In the genomic region with DNA sequence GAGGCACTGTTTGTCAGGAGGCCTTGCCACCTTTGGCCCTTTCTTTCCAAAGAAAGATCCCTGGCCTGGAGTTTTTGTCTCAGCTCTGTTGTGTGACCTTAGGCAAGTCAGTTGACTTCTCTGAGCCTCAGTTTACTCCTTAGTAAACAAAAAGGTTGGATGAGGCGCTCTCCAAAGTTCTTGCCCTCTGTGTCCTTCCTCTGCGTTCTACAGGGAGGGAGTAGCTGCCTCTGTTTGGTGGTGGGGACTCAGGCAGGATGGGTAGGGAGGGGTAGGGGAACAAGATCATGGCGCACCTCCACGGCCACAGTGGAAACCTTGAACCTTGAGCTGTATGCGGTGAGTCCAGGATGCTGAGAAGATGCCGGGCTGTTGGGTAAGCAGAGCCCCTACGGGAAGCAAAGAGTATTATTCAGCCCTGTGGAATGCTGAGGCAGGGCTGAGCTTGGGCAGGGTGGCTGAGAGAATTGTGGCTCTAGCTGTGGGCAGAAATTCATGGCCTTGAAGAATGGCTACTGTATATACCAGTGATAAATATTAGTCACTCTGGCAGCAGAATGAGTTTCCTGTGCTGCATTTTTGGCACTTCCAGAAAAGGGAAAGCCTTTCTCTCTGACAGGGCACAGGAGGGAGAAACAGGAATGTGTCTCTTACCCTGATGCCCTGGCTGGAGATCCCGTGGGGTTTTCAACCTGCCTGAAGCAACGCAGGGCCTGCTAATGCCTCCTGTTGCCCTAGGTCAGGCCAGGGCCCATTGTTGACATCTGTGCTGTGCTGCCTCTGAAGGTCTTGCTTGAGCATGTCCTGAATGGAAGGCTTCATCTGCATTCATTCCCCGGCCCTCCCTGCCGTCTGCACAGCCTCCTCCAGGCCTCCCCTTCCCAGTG, we compare ENCODE assay signal across 1 cellular context.
TF ChIP-seq lines count a peak whose summit lies in the region.

No MANE protein-coding gene starts in this region.

TF ChIP-seq in HepG2, 621 proteins besides CTCF, POLR2A, EP300 and RAD21 (continued from another document and continues in another):
- TF ChIP-seq, protein P1, sequence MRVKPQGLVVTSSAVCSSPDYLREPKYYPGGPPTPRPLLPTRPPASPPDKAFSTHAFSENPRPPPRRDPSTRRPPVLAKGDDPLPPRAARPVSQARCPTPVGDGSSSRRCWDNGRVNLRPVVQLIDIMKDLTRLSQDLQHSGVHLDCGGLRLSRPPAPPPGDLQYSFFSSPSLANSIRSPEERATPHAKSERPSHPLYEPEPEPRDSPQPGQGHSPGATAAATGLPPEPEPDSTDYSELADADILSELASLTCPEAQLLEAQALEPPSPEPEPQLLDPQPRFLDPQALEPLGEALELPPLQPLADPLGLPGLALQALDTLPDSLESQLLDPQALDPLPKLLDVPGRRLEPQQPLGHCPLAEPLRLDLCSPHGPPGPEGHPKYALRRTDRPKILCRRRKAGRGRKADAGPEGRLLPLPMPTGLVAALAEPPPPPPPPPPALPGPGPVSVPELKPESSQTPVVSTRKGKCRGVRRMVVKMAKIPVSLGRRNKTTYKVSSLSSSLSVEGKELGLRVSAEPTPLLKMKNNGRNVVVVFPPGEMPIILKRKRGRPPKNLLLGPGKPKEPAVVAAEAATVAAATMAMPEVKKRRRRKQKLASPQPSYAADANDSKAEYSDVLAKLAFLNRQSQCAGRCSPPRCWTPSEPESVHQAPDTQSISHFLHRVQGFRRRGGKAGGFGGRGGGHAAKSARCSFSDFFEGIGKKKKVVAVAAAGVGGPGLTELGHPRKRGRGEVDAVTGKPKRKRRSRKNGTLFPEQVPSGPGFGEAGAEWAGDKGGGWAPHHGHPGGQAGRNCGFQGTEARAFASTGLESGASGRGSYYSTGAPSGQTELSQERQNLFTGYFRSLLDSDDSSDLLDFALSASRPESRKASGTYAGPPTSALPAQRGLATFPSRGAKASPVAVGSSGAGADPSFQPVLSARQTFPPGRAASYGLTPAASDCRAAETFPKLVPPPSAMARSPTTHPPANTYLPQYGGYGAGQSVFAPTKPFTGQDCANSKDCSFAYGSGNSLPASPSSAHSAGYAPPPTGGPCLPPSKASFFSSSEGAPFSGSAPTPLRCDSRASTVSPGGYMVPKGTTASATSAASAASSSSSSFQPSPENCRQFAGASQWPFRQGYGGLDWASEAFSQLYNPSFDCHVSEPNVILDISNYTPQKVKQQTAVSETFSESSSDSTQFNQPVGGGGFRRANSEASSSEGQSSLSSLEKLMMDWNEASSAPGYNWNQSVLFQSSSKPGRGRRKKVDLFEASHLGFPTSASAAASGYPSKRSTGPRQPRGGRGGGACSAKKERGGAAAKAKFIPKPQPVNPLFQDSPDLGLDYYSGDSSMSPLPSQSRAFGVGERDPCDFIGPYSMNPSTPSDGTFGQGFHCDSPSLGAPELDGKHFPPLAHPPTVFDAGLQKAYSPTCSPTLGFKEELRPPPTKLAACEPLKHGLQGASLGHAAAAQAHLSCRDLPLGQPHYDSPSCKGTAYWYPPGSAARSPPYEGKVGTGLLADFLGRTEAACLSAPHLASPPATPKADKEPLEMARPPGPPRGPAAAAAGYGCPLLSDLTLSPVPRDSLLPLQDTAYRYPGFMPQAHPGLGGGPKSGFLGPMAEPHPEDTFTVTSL (CRISPR knock-in tag; IDR thresholded peaks at IDR 0.05; ENCODE audit: borderline replicate concordance), result no peak
- TF ChIP-seq, protein P2, sequence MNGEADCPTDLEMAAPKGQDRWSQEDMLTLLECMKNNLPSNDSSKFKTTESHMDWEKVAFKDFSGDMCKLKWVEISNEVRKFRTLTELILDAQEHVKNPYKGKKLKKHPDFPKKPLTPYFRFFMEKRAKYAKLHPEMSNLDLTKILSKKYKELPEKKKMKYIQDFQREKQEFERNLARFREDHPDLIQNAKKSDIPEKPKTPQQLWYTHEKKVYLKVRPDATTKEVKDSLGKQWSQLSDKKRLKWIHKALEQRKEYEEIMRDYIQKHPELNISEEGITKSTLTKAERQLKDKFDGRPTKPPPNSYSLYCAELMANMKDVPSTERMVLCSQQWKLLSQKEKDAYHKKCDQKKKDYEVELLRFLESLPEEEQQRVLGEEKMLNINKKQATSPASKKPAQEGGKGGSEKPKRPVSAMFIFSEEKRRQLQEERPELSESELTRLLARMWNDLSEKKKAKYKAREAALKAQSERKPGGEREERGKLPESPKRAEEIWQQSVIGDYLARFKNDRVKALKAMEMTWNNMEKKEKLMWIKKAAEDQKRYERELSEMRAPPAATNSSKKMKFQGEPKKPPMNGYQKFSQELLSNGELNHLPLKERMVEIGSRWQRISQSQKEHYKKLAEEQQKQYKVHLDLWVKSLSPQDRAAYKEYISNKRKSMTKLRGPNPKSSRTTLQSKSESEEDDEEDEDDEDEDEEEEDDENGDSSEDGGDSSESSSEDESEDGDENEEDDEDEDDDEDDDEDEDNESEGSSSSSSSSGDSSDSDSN (CRISPR knock-in tag; IDR thresholded peaks at IDR 0.05), result peak; percentile 32; the same call in 1 of the 2 replicates
- TF ChIP-seq ZBTB42 (CRISPR knock-in tag; IDR thresholded peaks at IDR 0.05) (no peak), SMC3 (IDR thresholded peaks at IDR 0.05; ENCODE audit: low read length) (peak; percentile 43), ZNF143 (CRISPR knock-in tag; IDR thresholded peaks at IDR 0.05) (peak; percentile 68), BORCS8-MEF2B (CRISPR knock-in tag; IDR thresholded peaks at IDR 0.05) (0 out of 2 replicates have a peak, but pooled peaks have one; percentile 27), ZNF496 (CRISPR knock-in tag; IDR thresholded peaks at IDR 0.05; ENCODE audit: insufficient replicate concordance) (no peak), ZNF766 (CRISPR knock-in tag; IDR thresholded peaks at IDR 0.05; ENCODE audit: borderline replicate concordance) (no peak), ZBTB8A (CRISPR knock-in tag; IDR thresholded peaks at IDR 0.05; ENCODE audit: borderline replicate concordance, low read depth) (no peak), ZMYM3 (CRISPR knock-in tag; IDR thresholded peaks at IDR 0.05) (peak; percentile 75; the same call in 1 of the 2 replicates), HNF4A (CRISPR knock-in tag; IDR thresholded peaks at IDR 0.05) (peak; percentile 94), CEBPG (CRISPR knock-in tag; IDR thresholded peaks at IDR 0.05) (peak; percentile 84), ONECUT2 (CRISPR knock-in tag; IDR thresholded peaks at IDR 0.05) (no peak), ZNF792 (CRISPR knock-in tag; IDR thresholded peaks at IDR 0.05) (peak; percentile 58; the same call in 1 of the 2 replicates), MIER3 (CRISPR knock-in tag; IDR thresholded peaks at IDR 0.05; ENCODE audit: borderline replicate concordance) (peak; percentile 84; the same call in 1 of the 2 replicates), ZNF367 (CRISPR knock-in tag; IDR thresholded peaks at IDR 0.05; ENCODE audit: borderline replicate concordance) (no peak), ZNF616 (CRISPR knock-in tag; IDR thresholded peaks at IDR 0.05; ENCODE audit: low read depth) (no peak), ZFP1 (CRISPR knock-in tag; IDR thresholded peaks at IDR 0.05) (0 out of 2 replicates have a peak, but pooled peaks have one; percentile 52), ZNF570 (CRISPR knock-in tag; IDR thresholded peaks at IDR 0.05; ENCODE audit: borderline replicate concordance) (no peak), NFATC3 (CRISPR knock-in tag; IDR thresholded peaks at IDR 0.05) (no peak), ARNT2 (CRISPR knock-in tag; IDR thresholded peaks at IDR 0.05; ENCODE audit: low read depth) (0 out of 2 replicates have a peak, but pooled peaks have one; percentile 58), JARID2 (CRISPR knock-in tag; IDR thresholded peaks at IDR 0.05; ENCODE audit: insufficient replicate concordance) (no peak), EHMT2 (IDR thresholded peaks at IDR 0.05; ENCODE audit: borderline replicate concordance, low read depth, low read length) (no peak), HNRNPUL1 (IDR thresholded peaks at IDR 0.05; ENCODE audit: low read depth, low read length) (no peak), RBAK (CRISPR knock-in tag; IDR thresholded peaks at IDR 0.05) (no peak), REXO4 (CRISPR knock-in tag; IDR thresholded peaks at IDR 0.05; ENCODE audit: borderline replicate concordance) (no peak), RARA (CRISPR knock-in tag; IDR thresholded peaks at IDR 0.05) (peak; percentile 91)
- TF ChIP-seq, protein P3, sequence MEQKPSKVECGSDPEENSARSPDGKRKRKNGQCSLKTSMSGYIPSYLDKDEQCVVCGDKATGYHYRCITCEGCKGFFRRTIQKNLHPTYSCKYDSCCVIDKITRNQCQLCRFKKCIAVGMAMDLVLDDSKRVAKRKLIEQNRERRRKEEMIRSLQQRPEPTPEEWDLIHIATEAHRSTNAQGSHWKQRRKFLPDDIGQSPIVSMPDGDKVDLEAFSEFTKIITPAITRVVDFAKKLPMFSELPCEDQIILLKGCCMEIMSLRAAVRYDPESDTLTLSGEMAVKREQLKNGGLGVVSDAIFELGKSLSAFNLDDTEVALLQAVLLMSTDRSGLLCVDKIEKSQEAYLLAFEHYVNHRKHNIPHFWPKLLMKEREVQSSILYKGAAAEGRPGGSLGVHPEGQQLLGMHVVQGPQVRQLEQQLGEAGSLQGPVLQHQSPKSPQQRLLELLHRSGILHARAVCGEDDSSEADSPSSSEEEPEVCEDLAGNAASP (CRISPR knock-in tag; IDR thresholded peaks at IDR 0.05; ENCODE audit: borderline replicate concordance), result peak; percentile 88
- TF ChIP-seq, protein P4, sequence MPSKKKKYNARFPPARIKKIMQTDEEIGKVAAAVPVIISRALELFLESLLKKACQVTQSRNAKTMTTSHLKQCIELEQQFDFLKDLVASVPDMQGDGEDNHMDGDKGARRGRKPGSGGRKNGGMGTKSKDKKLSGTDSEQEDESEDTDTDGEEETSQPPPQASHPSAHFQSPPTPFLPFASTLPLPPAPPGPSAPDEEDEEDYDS (CRISPR knock-in tag; IDR thresholded peaks at IDR 0.05), result 0 out of 2 replicates have a peak, but pooled peaks have one; percentile 45
- TF ChIP-seq, protein P5, sequence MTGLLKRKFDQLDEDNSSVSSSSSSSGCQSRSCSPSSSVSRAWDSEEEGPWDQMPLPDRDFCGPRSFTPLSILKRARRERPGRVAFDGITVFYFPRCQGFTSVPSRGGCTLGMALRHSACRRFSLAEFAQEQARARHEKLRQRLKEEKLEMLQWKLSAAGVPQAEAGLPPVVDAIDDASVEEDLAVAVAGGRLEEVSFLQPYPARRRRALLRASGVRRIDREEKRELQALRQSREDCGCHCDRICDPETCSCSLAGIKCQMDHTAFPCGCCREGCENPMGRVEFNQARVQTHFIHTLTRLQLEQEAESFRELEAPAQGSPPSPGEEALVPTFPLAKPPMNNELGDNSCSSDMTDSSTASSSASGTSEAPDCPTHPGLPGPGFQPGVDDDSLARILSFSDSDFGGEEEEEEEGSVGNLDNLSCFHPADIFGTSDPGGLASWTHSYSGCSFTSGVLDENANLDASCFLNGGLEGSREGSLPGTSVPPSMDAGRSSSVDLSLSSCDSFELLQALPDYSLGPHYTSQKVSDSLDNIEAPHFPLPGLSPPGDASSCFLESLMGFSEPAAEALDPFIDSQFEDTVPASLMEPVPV (CRISPR knock-in tag; IDR thresholded peaks at IDR 0.05), result 0 out of 2 replicates have a peak, but pooled peaks have one; percentile 19
- TF ChIP-seq, protein P6, sequence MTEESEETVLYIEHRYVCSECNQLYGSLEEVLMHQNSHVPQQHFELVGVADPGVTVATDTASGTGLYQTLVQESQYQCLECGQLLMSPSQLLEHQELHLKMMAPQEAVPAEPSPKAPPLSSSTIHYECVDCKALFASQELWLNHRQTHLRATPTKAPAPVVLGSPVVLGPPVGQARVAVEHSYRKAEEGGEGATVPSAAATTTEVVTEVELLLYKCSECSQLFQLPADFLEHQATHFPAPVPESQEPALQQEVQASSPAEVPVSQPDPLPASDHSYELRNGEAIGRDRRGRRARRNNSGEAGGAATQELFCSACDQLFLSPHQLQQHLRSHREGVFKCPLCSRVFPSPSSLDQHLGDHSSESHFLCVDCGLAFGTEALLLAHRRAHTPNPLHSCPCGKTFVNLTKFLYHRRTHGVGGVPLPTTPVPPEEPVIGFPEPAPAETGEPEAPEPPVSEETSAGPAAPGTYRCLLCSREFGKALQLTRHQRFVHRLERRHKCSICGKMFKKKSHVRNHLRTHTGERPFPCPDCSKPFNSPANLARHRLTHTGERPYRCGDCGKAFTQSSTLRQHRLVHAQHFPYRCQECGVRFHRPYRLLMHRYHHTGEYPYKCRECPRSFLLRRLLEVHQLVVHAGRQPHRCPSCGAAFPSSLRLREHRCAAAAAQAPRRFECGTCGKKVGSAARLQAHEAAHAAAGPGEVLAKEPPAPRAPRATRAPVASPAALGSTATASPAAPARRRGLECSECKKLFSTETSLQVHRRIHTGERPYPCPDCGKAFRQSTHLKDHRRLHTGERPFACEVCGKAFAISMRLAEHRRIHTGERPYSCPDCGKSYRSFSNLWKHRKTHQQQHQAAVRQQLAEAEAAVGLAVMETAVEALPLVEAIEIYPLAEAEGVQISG (CRISPR knock-in tag; IDR thresholded peaks at IDR 0.05), result 0 out of 2 replicates have a peak, but pooled peaks have one; percentile 42
- TF ChIP-seq, protein P7, sequence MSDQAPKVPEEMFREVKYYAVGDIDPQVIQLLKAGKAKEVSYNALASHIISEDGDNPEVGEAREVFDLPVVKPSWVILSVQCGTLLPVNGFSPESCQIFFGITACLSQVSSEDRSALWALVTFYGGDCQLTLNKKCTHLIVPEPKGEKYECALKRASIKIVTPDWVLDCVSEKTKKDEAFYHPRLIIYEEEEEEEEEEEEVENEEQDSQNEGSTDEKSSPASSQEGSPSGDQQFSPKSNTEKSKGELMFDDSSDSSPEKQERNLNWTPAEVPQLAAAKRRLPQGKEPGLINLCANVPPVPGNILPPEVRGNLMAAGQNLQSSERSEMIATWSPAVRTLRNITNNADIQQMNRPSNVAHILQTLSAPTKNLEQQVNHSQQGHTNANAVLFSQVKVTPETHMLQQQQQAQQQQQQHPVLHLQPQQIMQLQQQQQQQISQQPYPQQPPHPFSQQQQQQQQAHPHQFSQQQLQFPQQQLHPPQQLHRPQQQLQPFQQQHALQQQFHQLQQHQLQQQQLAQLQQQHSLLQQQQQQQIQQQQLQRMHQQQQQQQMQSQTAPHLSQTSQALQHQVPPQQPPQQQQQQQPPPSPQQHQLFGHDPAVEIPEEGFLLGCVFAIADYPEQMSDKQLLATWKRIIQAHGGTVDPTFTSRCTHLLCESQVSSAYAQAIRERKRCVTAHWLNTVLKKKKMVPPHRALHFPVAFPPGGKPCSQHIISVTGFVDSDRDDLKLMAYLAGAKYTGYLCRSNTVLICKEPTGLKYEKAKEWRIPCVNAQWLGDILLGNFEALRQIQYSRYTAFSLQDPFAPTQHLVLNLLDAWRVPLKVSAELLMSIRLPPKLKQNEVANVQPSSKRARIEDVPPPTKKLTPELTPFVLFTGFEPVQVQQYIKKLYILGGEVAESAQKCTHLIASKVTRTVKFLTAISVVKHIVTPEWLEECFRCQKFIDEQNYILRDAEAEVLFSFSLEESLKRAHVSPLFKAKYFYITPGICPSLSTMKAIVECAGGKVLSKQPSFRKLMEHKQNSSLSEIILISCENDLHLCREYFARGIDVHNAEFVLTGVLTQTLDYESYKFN (CRISPR knock-in tag; conservative IDR thresholded peaks at IDR 0.05), result peak; percentile 78
- TF ChIP-seq, protein P8, sequence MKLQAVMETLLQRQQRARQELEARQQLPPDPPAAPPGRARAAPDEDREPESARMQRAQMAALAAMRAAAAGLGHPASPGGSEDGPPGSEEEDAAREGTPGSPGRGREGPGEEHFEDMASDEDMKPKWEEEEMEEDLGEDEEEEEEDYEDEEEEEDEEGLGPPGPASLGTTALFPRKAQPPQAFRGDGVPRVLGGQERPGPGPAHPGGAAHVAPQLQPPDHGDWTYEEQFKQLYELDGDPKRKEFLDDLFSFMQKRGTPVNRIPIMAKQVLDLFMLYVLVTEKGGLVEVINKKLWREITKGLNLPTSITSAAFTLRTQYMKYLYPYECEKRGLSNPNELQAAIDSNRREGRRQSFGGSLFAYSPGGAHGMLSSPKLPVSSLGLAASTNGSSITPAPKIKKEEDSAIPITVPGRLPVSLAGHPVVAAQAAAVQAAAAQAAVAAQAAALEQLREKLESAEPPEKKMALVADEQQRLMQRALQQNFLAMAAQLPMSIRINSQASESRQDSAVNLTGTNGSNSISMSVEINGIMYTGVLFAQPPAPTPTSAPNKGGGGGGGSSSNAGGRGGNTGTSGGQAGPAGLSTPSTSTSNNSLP (IDR thresholded peaks at IDR 0.05; ENCODE audit: low read depth, low read length), result no peak
